In the genomic region with DNA sequence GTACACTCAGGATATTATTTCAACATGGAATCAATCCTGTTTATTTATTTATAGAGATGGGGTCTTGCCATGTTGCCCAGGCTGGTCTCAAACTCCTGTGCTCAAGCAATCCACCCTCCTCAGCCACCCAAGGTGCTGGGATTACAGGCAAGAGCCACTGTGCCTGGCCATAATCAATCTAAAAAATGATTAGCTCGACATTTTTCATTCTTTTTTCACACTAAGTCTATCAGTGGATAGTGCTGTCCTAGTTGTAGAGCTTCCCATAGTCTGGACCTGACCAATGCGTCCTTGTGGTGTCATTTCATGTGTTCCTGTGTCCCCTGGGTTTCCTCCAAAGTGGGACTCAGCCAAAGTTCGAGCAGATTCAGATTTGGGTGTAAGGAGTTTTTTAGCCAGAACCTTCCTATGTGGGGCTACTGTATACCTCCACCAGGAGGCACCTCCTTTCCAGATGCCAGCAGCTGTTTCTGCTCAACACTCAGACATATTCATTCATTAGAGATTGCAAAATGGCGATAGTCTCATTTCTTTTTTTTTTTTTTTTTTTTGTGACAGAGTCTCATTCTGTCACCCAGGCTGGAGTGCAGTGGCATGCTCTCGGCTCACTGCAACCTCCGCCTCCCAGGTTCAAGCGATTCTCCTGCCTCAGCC, we compare ENCODE assay signal across 1 cellular context.
TF ChIP-seq lines count a peak whose summit lies in the region.

No MANE protein-coding gene starts in this region.

TF ChIP-seq in GM12878, 131 proteins besides CTCF, POLR2A, EP300 and RAD21 (continued from another document and continues in another):
- TF ChIP-seq MLLT1 (IDR thresholded peaks at IDR 0.05): no peak; the same call in 1 of the 2 replicates
- TF ChIP-seq, protein P1, sequence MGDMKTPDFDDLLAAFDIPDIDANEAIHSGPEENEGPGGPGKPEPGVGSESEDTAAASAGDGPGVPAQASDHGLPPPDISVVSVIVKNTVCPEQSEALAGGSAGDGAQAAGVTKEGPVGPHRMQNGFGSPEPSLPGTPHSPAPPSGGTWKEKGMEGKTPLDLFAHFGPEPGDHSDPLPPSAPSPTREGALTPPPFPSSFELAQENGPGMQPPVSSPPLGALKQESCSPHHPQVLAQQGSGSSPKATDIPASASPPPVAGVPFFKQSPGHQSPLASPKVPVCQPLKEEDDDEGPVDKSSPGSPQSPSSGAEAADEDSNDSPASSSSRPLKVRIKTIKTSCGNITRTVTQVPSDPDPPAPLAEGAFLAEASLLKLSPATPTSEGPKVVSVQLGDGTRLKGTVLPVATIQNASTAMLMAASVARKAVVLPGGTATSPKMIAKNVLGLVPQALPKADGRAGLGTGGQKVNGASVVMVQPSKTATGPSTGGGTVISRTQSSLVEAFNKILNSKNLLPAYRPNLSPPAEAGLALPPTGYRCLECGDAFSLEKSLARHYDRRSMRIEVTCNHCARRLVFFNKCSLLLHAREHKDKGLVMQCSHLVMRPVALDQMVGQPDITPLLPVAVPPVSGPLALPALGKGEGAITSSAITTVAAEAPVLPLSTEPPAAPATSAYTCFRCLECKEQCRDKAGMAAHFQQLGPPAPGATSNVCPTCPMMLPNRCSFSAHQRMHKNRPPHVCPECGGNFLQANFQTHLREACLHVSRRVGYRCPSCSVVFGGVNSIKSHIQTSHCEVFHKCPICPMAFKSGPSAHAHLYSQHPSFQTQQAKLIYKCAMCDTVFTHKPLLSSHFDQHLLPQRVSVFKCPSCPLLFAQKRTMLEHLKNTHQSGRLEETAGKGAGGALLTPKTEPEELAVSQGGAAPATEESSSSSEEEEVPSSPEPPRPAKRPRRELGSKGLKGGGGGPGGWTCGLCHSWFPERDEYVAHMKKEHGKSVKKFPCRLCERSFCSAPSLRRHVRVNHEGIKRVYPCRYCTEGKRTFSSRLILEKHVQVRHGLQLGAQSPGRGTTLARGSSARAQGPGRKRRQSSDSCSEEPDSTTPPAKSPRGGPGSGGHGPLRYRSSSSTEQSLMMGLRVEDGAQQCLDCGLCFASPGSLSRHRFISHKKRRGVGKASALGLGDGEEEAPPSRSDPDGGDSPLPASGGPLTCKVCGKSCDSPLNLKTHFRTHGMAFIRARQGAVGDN (IDR thresholded peaks at IDR 0.05): no peak
- TF ChIP-seq JUNB (IDR thresholded peaks at IDR 0.05): no peak
- no peak for TF ChIP-seq RFX5 (IDR thresholded peaks at IDR 0.05; ENCODE audit: low read depth, low read length)
- TF ChIP-seq BHLHE40 (IDR thresholded peaks at IDR 0.05; ENCODE audit: borderline replicate concordance in 1 of 2, low read depth in 2 of 2, low read length in 1 of 2): no peak
- no peak for TF ChIP-seq FOS (IDR thresholded peaks at IDR 0.05; ENCODE audit: borderline replicate concordance, extremely low read depth, insufficient read length)
- TF ChIP-seq HDAC2 (IDR thresholded peaks at IDR 0.05): no peak
- TF ChIP-seq FOXK2 (IDR thresholded peaks at IDR 0.05): no peak
- TF ChIP-seq, protein P2, sequence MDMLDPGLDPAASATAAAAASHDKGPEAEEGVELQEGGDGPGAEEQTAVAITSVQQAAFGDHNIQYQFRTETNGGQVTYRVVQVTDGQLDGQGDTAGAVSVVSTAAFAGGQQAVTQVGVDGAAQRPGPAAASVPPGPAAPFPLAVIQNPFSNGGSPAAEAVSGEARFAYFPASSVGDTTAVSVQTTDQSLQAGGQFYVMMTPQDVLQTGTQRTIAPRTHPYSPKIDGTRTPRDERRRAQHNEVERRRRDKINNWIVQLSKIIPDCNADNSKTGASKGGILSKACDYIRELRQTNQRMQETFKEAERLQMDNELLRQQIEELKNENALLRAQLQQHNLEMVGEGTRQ (IDR thresholded peaks at IDR 0.05; ENCODE audit: borderline replicate concordance, low read depth, low read length): no peak
- TF ChIP-seq CUX1 (IDR thresholded peaks at IDR 0.05; ENCODE audit: insufficient replicate concordance, low read depth, low read length): peak; percentile 4
- no peak for TF ChIP-seq IKZF2 (IDR thresholded peaks at IDR 0.05)
- no peak for TF ChIP-seq NBN (IDR thresholded peaks at IDR 0.05)
- no peak for TF ChIP-seq CREM (IDR thresholded peaks at IDR 0.05; ENCODE audit: low read depth)
- no peak for TF ChIP-seq BACH1 (IDR thresholded peaks at IDR 0.05; ENCODE audit: borderline replicate concordance)
- TF ChIP-seq PAX8 (IDR thresholded peaks at IDR 0.05): no peak
- TF ChIP-seq RELB (IDR thresholded peaks at IDR 0.05; ENCODE audit: low read depth): no peak
- TF ChIP-seq, protein P3, sequence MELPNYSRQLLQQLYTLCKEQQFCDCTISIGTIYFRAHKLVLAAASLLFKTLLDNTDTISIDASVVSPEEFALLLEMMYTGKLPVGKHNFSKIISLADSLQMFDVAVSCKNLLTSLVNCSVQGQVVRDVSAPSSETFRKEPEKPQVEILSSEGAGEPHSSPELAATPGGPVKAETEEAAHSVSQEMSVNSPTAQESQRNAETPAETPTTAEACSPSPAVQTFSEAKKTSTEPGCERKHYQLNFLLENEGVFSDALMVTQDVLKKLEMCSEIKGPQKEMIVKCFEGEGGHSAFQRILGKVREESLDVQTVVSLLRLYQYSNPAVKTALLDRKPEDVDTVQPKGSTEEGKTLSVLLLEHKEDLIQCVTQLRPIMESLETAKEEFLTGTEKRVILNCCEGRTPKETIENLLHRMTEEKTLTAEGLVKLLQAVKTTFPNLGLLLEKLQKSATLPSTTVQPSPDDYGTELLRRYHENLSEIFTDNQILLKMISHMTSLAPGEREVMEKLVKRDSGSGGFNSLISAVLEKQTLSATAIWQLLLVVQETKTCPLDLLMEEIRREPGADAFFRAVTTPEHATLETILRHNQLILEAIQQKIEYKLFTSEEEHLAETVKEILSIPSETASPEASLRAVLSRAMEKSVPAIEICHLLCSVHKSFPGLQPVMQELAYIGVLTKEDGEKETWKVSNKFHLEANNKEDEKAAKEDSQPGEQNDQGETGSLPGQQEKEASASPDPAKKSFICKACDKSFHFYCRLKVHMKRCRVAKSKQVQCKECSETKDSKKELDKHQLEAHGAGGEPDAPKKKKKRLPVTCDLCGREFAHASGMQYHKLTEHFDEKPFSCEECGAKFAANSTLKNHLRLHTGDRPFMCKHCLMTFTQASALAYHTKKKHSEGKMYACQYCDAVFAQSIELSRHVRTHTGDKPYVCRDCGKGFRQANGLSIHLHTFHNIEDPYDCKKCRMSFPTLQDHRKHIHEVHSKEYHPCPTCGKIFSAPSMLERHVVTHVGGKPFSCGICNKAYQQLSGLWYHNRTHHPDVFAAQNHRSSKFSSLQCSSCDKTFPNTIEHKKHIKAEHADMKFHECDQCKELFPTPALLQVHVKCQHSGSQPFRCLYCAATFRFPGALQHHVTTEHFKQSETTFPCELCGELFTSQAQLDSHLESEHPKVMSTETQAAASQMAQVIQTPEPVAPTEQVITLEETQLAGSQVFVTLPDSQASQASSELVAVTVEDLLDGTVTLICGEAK (IDR thresholded peaks at IDR 0.05; ENCODE audit: borderline replicate concordance): no peak
- TF ChIP-seq MYC (IDR thresholded peaks at IDR 0.05; ENCODE audit: insufficient read depth, insufficient read length, insufficient replicate concordance, low read length, severe bottlenecking): no peak
- no peak for TF ChIP-seq SPI1 (IDR thresholded peaks at IDR 0.05; ENCODE audit: borderline replicate concordance, insufficient read depth, low read depth, low read length)
- TF ChIP-seq ZBTB33 (IDR thresholded peaks at IDR 0.05): no peak
- TF ChIP-seq ZNF384 (IDR thresholded peaks at IDR 0.05; ENCODE audit: borderline replicate concordance, low read depth, low read length): peak; percentile 80
- no peak for TF ChIP-seq RUNX3 (IDR thresholded peaks at IDR 0.05; ENCODE audit: low read length)
- peak; percentile 51; the same call in 1 of the 2 replicates for TF ChIP-seq SMC3 (IDR thresholded peaks at IDR 0.05; ENCODE audit: borderline replicate concordance, low read length)
- TF ChIP-seq SUPT20H (IDR thresholded peaks at IDR 0.05; ENCODE audit: borderline replicate concordance, control insufficient read depth, low read depth, low read length): no peak
- TF ChIP-seq LARP7 (IDR thresholded peaks at IDR 0.05): no peak
- TF ChIP-seq GABPA (IDR thresholded peaks at IDR 0.05; ENCODE audit: low read depth): no peak
- TF ChIP-seq MTA2 (IDR thresholded peaks at IDR 0.05; ENCODE audit: low read depth): no peak
- TF ChIP-seq TCF3 (IDR thresholded peaks at IDR 0.05; ENCODE audit: borderline replicate concordance, insufficient read depth, low read depth, low read length): peak; percentile 93; the same call in 1 of the 2 replicates
- TF ChIP-seq POLR2AphosphoS2 (IDR thresholded peaks at IDR 0.05; ENCODE audit: low read depth, low read length): no peak
- no peak for TF ChIP-seq SIX5 (IDR thresholded peaks at IDR 0.05; ENCODE audit: low read depth, low read length, severe bottlenecking)
- TF ChIP-seq, protein P4, sequence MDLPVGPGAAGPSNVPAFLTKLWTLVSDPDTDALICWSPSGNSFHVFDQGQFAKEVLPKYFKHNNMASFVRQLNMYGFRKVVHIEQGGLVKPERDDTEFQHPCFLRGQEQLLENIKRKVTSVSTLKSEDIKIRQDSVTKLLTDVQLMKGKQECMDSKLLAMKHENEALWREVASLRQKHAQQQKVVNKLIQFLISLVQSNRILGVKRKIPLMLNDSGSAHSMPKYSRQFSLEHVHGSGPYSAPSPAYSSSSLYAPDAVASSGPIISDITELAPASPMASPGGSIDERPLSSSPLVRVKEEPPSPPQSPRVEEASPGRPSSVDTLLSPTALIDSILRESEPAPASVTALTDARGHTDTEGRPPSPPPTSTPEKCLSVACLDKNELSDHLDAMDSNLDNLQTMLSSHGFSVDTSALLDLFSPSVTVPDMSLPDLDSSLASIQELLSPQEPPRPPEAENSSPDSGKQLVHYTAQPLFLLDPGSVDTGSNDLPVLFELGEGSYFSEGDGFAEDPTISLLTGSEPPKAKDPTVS (IDR thresholded peaks at IDR 0.05; ENCODE audit: low read depth, low read length): no peak
